ENCODE assay signal across 18 cellular contexts in the genomic region with DNA sequence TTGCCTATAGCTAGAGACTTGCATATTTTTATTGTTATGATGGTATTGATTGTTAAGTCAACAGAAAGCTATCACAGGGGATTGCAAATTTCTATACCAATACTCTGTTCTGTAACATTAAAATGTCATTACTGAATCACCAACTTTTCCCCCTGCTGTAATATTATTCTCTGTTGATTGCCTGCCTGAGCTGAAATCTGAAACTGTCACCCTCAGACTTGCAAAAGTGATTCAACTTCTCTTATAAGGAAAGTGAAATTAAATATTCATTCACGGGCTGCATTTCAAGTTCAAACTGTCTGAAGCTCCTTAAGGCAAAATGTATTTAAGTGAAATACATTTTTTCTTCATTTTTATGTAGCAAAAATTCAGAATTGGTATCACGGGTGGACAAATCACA.
DNase-seq lines count a peak whose midpoint lies in the region; ATAC-seq and TF ChIP-seq lines count a peak whose summit lies in the region.
"Had no signal": no experiment of that assay in that cellular context is flagged by ENCODE, and none has a peak within 500 bp of the region (broad histone marks: within the 10 kb centered on the region; RNA-seq: fewer than 3 reads in every experiment).

No MANE protein-coding gene starts in this region.

- CTCF ChIA-PET in OCI-LY7 (lab: Charles Lee; ENCODE audit: unreplicated experiment) = no interaction called here
- CTCF ChIA-PET in naive thymus-derived CD4-positive, alpha-beta T cell (lab: Charles Lee) = no interaction called here

- H3K4me3 Mint-ChIP-seq in natural killer cell = no peak overlapping the region
- H3K4me3 Mint-ChIP-seq in naive thymus-derived CD4-positive, alpha-beta T cell = no peak overlapping the region
- H3K4me3 Mint-ChIP-seq: activated naive CD4-positive, alpha-beta T cell treated with anti-CD3 and anti-CD28 coated beads for 36 hours; naive B cell had no signal

- H2AFZ ChIP-seq in Karpas-422 (ENCODE audit: low read length) (peak overlapping the region; percentile 39; the same call in 1 of the 2 replicates), OCI-LY7 (ENCODE audit: low read length) (no peak overlapping the region)

- H3K4me1 Mint-ChIP-seq in natural killer cell = peaks cover 6 to 12% of the 10 kb centered on the region in 2 donors
- H3K4me1 Mint-ChIP-seq in naive thymus-derived CD4-positive, alpha-beta T cell = no peaks in the 10 kb centered on the region

- POLR2A ChIA-PET in OCI-LY7 (lab: Charles Lee) = interaction anchor here (0.5 to 0.9 kb wide), 6 partner anchors 9 to 962 kb away, joined by 3 to 4 read pairs (median 3); no protein-coding TSS in a partner anchor
- POLR2A ChIA-PET in naive thymus-derived CD4-positive, alpha-beta T cell (lab: Charles Lee) = no interaction called here

- H3K27ac ChIP-seq in Karpas-422 (ENCODE audit: low read length) = no peak overlapping the region
- H3K27ac ChIP-seq in OCI-LY7 (ENCODE audit: low read depth, low read length, poor library complexity, severe bottlenecking) = no peak overlapping the region
- H3K27ac ChIP-seq in naive thymus-derived CD4-positive, alpha-beta T cell (ENCODE audit: low read depth, low read length) = no peak overlapping the region
- H3K27ac ChIP-seq: cardiac muscle cell, right atrium auricular region had no signal

- no peaks in the 10 kb centered on the region for H3K27me3 Mint-ChIP-seq in natural killer cell (ENCODE audit: low read depth in 2 of 2)
- H3K27me3 Mint-ChIP-seq in naive thymus-derived CD4-positive, alpha-beta T cell = no peaks in the 10 kb centered on the region
- H3K27me3 Mint-ChIP-seq: naive B cell had no signal

- DNase-seq in Karpas-422 (no peak), natural killer cell (no peak), OCI-LY7 (ENCODE audit: low spot score) (no peak), AG20443 (ENCODE audit: low spot score) (no peak)
- DNase-seq in naive thymus-derived CD4-positive, alpha-beta T cell = no peak
- DNase-seq: activated naive CD4-positive, alpha-beta T cell treated with anti-CD3 and anti-CD28 coated beads for 36 hours; C1 segment of cervical spinal cord; DMS79 treated with DMSO at 0.1 percent for 48 hours; glutamatergic neuron; naive B cell; NCI-H1105 treated with DMSO at 0.1 percent for 48 hours; NCI-H510A treated with DMSO at 0.1 percent for 48 hours; T-helper 9 cell had no signal

- H3K36me3 Mint-ChIP-seq in natural killer cell = no peaks in the 10 kb centered on the region
- H3K36me3 Mint-ChIP-seq in naive thymus-derived CD4-positive, alpha-beta T cell = no peaks in the 10 kb centered on the region
- H3K36me3 Mint-ChIP-seq: naive B cell had no signal

- H3K4me2 ChIP-seq in Karpas-422 (ENCODE audit: low read depth, low read length, poor library complexity, severe bottlenecking) (peak overlapping the region; percentile 54), OCI-LY7 (ENCODE audit: low read length) (no peak overlapping the region)

- BruUV-seq in OCI-LY7 (replicated peaks; lab: Mats Ljungman, UMichigan) = no TSS peak

- ATAC-seq in GM18909 (IDR thresholded peaks at IDR 0.05; ENCODE audit: poor library complexity, unreplicated experiment) = peak; percentile 87
- ATAC-seq in HG02623 (IDR thresholded peaks at IDR 0.05; ENCODE audit: unreplicated experiment) = peak; percentile 58
- peak in 2 of 3 donors; percentile 45 to 49 for ATAC-seq in natural killer cell
- ATAC-seq in naive thymus-derived CD4-positive, alpha-beta T cell = no peak
- ATAC-seq: HepG2 had no signal

- no peaks in the 10 kb centered on the region for H3K9me3 ChIP-seq in Karpas-422 (ENCODE audit: low read length)
- no peaks in the 10 kb centered on the region for H3K9me3 ChIP-seq in OCI-LY7 (ENCODE audit: low read length)
- H3K9me3 ChIP-seq in naive thymus-derived CD4-positive, alpha-beta T cell (ENCODE audit: control insufficient read depth in 2 of 3, low read length in 3 of 3) = no peaks in the 10 kb centered on the region
- H3K9me3 ChIP-seq: right atrium auricular region had no signal

- H3K4me3 ChIP-seq in Karpas-422 (ENCODE audit: low read length) (peak overlapping the region; percentile 21; the same call in 1 of the 2 replicates), OCI-LY7 (ENCODE audit: low read depth, low read length, poor library complexity, severe bottlenecking) (no peak overlapping the region)
- H3K4me3 ChIP-seq in naive thymus-derived CD4-positive, alpha-beta T cell (ENCODE audit: low read length) = no peak overlapping the region
- H3K4me3 ChIP-seq: cardiac muscle cell, right atrium auricular region had no signal

- H3K79me2 ChIP-seq in Karpas-422 (ENCODE audit: low read length) = no peaks in the 10 kb centered on the region
- H3K79me2 ChIP-seq in OCI-LY7 (ENCODE audit: insufficient read depth, low read depth, low read length) = no peaks in the 10 kb centered on the region

- peak overlapping the region; percentile 6; the same call in 1 of the 2 replicates for H3K9ac ChIP-seq in Karpas-422 (ENCODE audit: low read length)

- no peaks in the 10 kb centered on the region for H3K9me3 Mint-ChIP-seq in natural killer cell
- peaks cover 0 to 12% (median 0%) of the 10 kb centered on the region in 11 donors for H3K9me3 Mint-ChIP-seq in naive thymus-derived CD4-positive, alpha-beta T cell

- intact Hi-C loops in natural killer cell (cut with micrococcal nuclease) (no loop called here), OCI-LY7 (cut with micrococcal nuclease; ENCODE audit: unreplicated experiment) (no loop called here)
- intact Hi-C loops in naive thymus-derived CD4-positive, alpha-beta T cell (cut with micrococcal nuclease) = no loop called here

- H3K4me1 ChIP-seq in Karpas-422 (ENCODE audit: low read length) (no peaks in the 10 kb centered on the region; the same call in 1 of the 2 replicates), OCI-LY7 (ENCODE audit: insufficient read depth, low read length, poor library complexity, severe bottlenecking) (no peaks in the 10 kb centered on the region)
- no peaks in the 10 kb centered on the region for H3K4me1 ChIP-seq in naive thymus-derived CD4-positive, alpha-beta T cell (ENCODE audit: control insufficient read depth in 2 of 2, insufficient read depth in 2 of 2, low read length in 2 of 2)
- H3K4me1 ChIP-seq: right atrium auricular region had no signal

- H4K20me1 ChIP-seq in Karpas-422 (ENCODE audit: insufficient read depth, low read depth, low read length) (no peaks in the 10 kb centered on the region), OCI-LY7 (ENCODE audit: insufficient read depth, low read length) (no peaks in the 10 kb centered on the region)

- H3K36me3 ChIP-seq in Karpas-422 (ENCODE audit: insufficient read depth, low read length) (no peaks in the 10 kb centered on the region), OCI-LY7 (ENCODE audit: insufficient read depth, low read length) (no peaks in the 10 kb centered on the region)
- no peaks in the 10 kb centered on the region for H3K36me3 ChIP-seq in naive thymus-derived CD4-positive, alpha-beta T cell (ENCODE audit: control insufficient read depth in 2 of 3, insufficient read depth in 3 of 3, low read length in 3 of 3)
- H3K36me3 ChIP-seq: cardiac muscle cell, right atrium auricular region had no signal

- H3K27me3 ChIP-seq in Karpas-422 (ENCODE audit: low read length) = no peaks in the 10 kb centered on the region
- H3K27me3 ChIP-seq in naive thymus-derived CD4-positive, alpha-beta T cell (ENCODE audit: control insufficient read depth in 2 of 2, insufficient read depth in 2 of 2, low read length in 2 of 2) = no peaks in the 10 kb centered on the region
- H3K27me3 ChIP-seq: cardiac muscle cell, right atrium auricular region had no signal

- H3K9me2 ChIP-seq in Karpas-422 (replicated peaks; ENCODE audit: insufficient read depth, low read length) (no peaks in the 10 kb centered on the region), OCI-LY7 (ENCODE audit: insufficient read depth, low read length) (no peaks in the 10 kb centered on the region)

- H3K27ac Mint-ChIP-seq in natural killer cell = no peak overlapping the region
- H3K27ac Mint-ChIP-seq in naive thymus-derived CD4-positive, alpha-beta T cell = no peak overlapping the region
- H3K27ac Mint-ChIP-seq: activated naive CD4-positive, alpha-beta T cell treated with anti-CD3 and anti-CD28 coated beads for 36 hours had no signal

- no peak for TF ChIP-seq CTCF in natural killer cell (IDR thresholded peaks at IDR 0.05)
- TF ChIP-seq CTCF in OCI-LY7 (conservative IDR thresholded peaks at IDR 0.05; ENCODE audit: low read length) = no peak
